ENCODE assay signal across 17 cellular contexts in the genomic region with DNA sequence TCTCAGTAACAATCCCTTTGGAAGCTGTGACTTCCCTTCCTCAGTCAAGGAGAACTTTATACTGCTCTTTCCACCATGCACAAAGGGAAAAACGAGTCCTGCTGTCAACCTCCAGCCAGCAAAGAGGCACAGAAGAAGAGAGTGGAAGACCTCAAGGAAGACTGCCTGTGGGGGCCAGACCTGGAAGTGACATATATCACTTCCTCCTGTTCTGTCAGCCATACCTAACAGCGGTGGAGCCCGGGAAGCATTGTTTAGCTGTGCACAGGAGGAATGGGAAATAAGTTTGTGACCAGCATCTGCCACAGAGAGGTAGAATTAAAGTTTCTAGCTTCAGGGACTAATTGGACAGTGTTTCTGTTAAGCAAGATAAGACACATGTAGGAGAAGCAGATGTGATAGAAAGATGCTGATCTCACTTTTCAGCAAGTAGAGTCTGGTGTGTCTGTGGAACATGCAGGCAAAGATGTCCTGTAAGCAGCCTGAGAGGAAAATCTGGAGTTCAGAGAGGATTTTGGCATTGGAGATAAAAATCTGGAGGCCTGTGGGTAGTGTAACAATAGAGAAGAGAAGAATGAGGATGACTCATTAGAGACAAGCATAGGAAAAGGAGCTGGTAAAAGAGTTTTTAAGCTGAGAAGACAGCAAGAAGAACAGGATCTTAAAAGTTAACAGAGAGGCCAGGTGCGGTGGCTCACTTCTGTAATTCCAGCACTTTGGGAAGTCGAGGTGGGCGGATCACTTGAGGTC.
DNase-seq lines count a peak whose midpoint lies in the region; ATAC-seq, FAIRE-seq and TF ChIP-seq lines count a peak whose summit lies in the region.
"Had no signal": no experiment of that assay in that cellular context is flagged by ENCODE, and none has a peak within 500 bp of the region (broad histone marks: within the 10 kb centered on the region; RNA-seq: fewer than 3 reads in every experiment).

No MANE protein-coding gene starts in this region.

- no peak for TF ChIP-seq EP300 in suprapubic skin (IDR thresholded peaks at IDR 0.05)

- no peak for TF ChIP-seq POLR2A in suprapubic skin (IDR thresholded peaks at IDR 0.05)

- peaks cover 23% of the 10 kb centered on the region for H3K4me1 ChIP-seq in HUES48 (ENCODE audit: control insufficient read depth, insufficient read depth, low read length)
- peaks cover 16% of the 10 kb centered on the region for H3K4me1 ChIP-seq in mammary epithelial cell (ENCODE audit: insufficient read depth, low read length)
- H3K4me1 ChIP-seq in keratinocyte (ENCODE audit: control insufficient read depth, extremely low read depth, insufficient read depth, low read length) = peaks cover 11% of the 10 kb centered on the region
- H3K4me1 ChIP-seq in suprapubic skin = no peaks in the 10 kb centered on the region

- no peaks in the 10 kb centered on the region for H3K9me1 ChIP-seq in keratinocyte (ENCODE audit: control insufficient read depth, extremely low read depth, insufficient read depth, low read length)

- no peak for TF ChIP-seq CTCF in mammary epithelial cell (conservative IDR thresholded peaks at IDR 0.05 in 1 of 2, IDR thresholded peaks at IDR 0.05 in 1 of 2; ENCODE audit: extremely low read depth in 1 of 2, insufficient read depth in 1 of 2, low read depth in 1 of 2, low read length in 2 of 2)
- TF ChIP-seq CTCF in keratinocyte (optimal IDR thresholded peaks at IDR 0.05 in 1 of 3, IDR thresholded peaks at IDR 0.05 in 1 of 3, conservative IDR thresholded peaks at IDR 0.05 in 1 of 3; ENCODE audit: extremely low read depth in 1 of 3, insufficient read depth in 2 of 3, low read length in 3 of 3) = no peak
- no peak for TF ChIP-seq CTCF in suprapubic skin (IDR thresholded peaks at IDR 0.05)

- H3K9me3 ChIP-seq in HUES48 (ENCODE audit: control insufficient read depth, insufficient read depth, low read length) (no peaks in the 10 kb centered on the region), mammary epithelial cell (replicated peaks; ENCODE audit: insufficient read depth, low read length) (no peaks in the 10 kb centered on the region), keratinocyte (ENCODE audit: control insufficient read depth, low read depth, low read length) (no peaks in the 10 kb centered on the region), suprapubic skin (no peaks in the 10 kb centered on the region)
- H3K9me3 ChIP-seq: sigmoid colon had no signal

- in situ Hi-C loops in mammary epithelial cell (cut with MboI; ENCODE audit: low sequenced_read_pairs in 2 of 2) = no loop called here

- no peaks in the 10 kb centered on the region for H3K36me3 Mint-ChIP-seq in activated CD8-positive, alpha-beta memory T cell treated with anti-CD3 and anti-CD28 coated beads, Interleukin-2, amount 10 ng/mL, durations not matched to agents 7 days and 5 days
- H3K36me3 Mint-ChIP-seq: CD14-positive monocyte; naive thymus-derived CD4-positive, alpha-beta T cell had no signal

- peak; percentile 80 for FAIRE-seq in keratinocyte (lab: Jason Lieb, UNC)

- CTCF ChIA-PET in mammary epithelial cell (lab: Charles Lee; ENCODE audit: low non-redundant PET) = no interaction called here
- CTCF ChIA-PET in activated CD8-positive, alpha-beta memory T cell treated with anti-CD3 and anti-CD28 coated beads, Interleukin-2, amount 10 ng/mL, durations not matched to agents 7 days and 5 days (lab: Charles Lee) = no interaction called here

- WGBS in mammary epithelial cell (ENCODE audit: low coverage, missing lambda C conversion rate) = 34% methylated on average over 6 of the region's 6 CpGs
- 51% methylated on average over 6 of the region's 6 CpGs for WGBS in suprapubic skin

- no peak overlapping the region for H3K4me2 ChIP-seq in mammary epithelial cell (ENCODE audit: insufficient read depth, low read depth, low read length)
- H3K4me2 ChIP-seq in keratinocyte (ENCODE audit: control insufficient read depth, extremely low read depth, insufficient read depth, low read depth, low read length) = no peak overlapping the region

- no peaks in the 10 kb centered on the region for H3K79me2 ChIP-seq in mammary epithelial cell (ENCODE audit: insufficient read depth, low read length)
- no peaks in the 10 kb centered on the region for H3K79me2 ChIP-seq in keratinocyte (ENCODE audit: control insufficient read depth, insufficient read depth, low read length)

- H3K27me3 Mint-ChIP-seq in activated CD8-positive, alpha-beta memory T cell treated with anti-CD3 and anti-CD28 coated beads, Interleukin-2, amount 10 ng/mL, durations not matched to agents 7 days and 5 days = peaks cover 9% of the 10 kb centered on the region

- H3K9me3 Mint-ChIP-seq in activated CD8-positive, alpha-beta memory T cell treated with anti-CD3 and anti-CD28 coated beads, Interleukin-2, amount 10 ng/mL, durations not matched to agents 7 days and 5 days (ENCODE audit: low read depth) = no peaks in the 10 kb centered on the region
- H3K9me3 Mint-ChIP-seq: CD14-positive monocyte; naive thymus-derived CD4-positive, alpha-beta T cell; stimulated activated naive CD8-positive, alpha-beta T cell treated with anti-CD3 and anti-CD28 coated beads, Interleukin-15, amount 100 ng/mL, for 72 hours had no signal

- H3K27ac ChIP-seq in HUES48 (ENCODE audit: low read depth, low read length) (peak overlapping the region; percentile 42), mammary epithelial cell (ENCODE audit: insufficient read depth, low read depth, low read length) (no peak overlapping the region), keratinocyte (ENCODE audit: control insufficient read depth, insufficient read depth, low read length) (no peak overlapping the region), suprapubic skin (no peak overlapping the region)
- H3K27ac ChIP-seq: sigmoid colon had no signal

- H3K27me3 ChIP-seq in HUES48 (ENCODE audit: control insufficient read depth, insufficient read depth, low read length) (no peaks in the 10 kb centered on the region), mammary epithelial cell (ENCODE audit: insufficient read depth, low read length) (peaks cover 3% of the 10 kb centered on the region), keratinocyte (ENCODE audit: control insufficient read depth, extremely low read depth, insufficient read depth, low read length) (peaks cover 2% of the 10 kb centered on the region), suprapubic skin (no peaks in the 10 kb centered on the region)
- H3K27me3 ChIP-seq: dorsolateral prefrontal cortex, sigmoid colon had no signal

- no peak for ATAC-seq in HG03565 (IDR thresholded peaks at IDR 0.05; ENCODE audit: unreplicated experiment)
- no peak for ATAC-seq in activated CD8-positive, alpha-beta memory T cell treated with anti-CD3 and anti-CD28 coated beads, Interleukin-2, amount 10 ng/mL, durations not matched to agents 7 days and 5 days
- ATAC-seq: left colon; naive thymus-derived CD4-positive, alpha-beta T cell; stimulated activated naive CD8-positive, alpha-beta T cell treated with anti-CD3 and anti-CD28 coated beads, Interleukin-15, amount 100 ng/mL, for 72 hours had no signal

- dilution Hi-C loops in mammary epithelial cell (cut with HindIII; ENCODE audit: low sequenced_read_pairs) = no loop called here
- dilution Hi-C loops in keratinocyte (cut with MboI; ENCODE audit: extremely low pct_ligation_motif_present, low sequenced_read_pairs) = no loop called here

- H3K9ac ChIP-seq in HUES48 (ENCODE audit: low read depth, low read length) = no peak overlapping the region
- no peak overlapping the region for H3K9ac ChIP-seq in mammary epithelial cell (ENCODE audit: insufficient read depth, low read length)
- no peak overlapping the region for H3K9ac ChIP-seq in keratinocyte (ENCODE audit: control insufficient read depth, extremely low read depth, insufficient read depth, low read length)

- intact Hi-C loops in mammary epithelial cell (cut with micrococcal nuclease) = no loop called here

- no peaks in the 10 kb centered on the region for H3K36me3 ChIP-seq in HUES48 (ENCODE audit: control insufficient read depth, insufficient read depth, low read length)
- H3K36me3 ChIP-seq in mammary epithelial cell (ENCODE audit: insufficient read depth, low read length) = no peaks in the 10 kb centered on the region
- H3K36me3 ChIP-seq in keratinocyte (ENCODE audit: control insufficient read depth in 2 of 2, extremely low read depth in 1 of 2, insufficient read depth in 2 of 2, low read length in 2 of 2) = no peaks in the 10 kb centered on the region
- no peaks in the 10 kb centered on the region for H3K36me3 ChIP-seq in suprapubic skin
- H3K36me3 ChIP-seq: sigmoid colon had no signal

- H3K27ac Mint-ChIP-seq in activated CD8-positive, alpha-beta memory T cell treated with anti-CD3 and anti-CD28 coated beads, Interleukin-2, amount 10 ng/mL, durations not matched to agents 7 days and 5 days = no peak overlapping the region
- H3K27ac Mint-ChIP-seq: CD14-positive monocyte; naive thymus-derived CD4-positive, alpha-beta T cell; stimulated activated naive CD8-positive, alpha-beta T cell treated with anti-CD3 and anti-CD28 coated beads, Interleukin-15, amount 100 ng/mL, for 72 hours had no signal

- H3K4me3 ChIP-seq in HUES48 (ENCODE audit: low read depth, low read length) = no peak overlapping the region
- no peak overlapping the region for H3K4me3 ChIP-seq in mammary epithelial cell (replicated peaks in 1 of 3; ENCODE audit: insufficient read depth in 1 of 3, low read depth in 2 of 3, low read length in 3 of 3)
- H3K4me3 ChIP-seq in keratinocyte (ENCODE audit: control insufficient read depth in 2 of 3, extremely low read depth in 1 of 3, insufficient read depth in 2 of 3, low read depth in 1 of 3, low read length in 3 of 3) = no peak overlapping the region
- no peak overlapping the region for H3K4me3 ChIP-seq in suprapubic skin
- H3K4me3 ChIP-seq: dorsolateral prefrontal cortex, sigmoid colon had no signal

- peaks cover under 1% of the 10 kb centered on the region for H3K4me1 Mint-ChIP-seq in activated CD8-positive, alpha-beta memory T cell treated with anti-CD3 and anti-CD28 coated beads, Interleukin-2, amount 10 ng/mL, durations not matched to agents 7 days and 5 days

- no TSS peak for BruUV-seq in mammary epithelial cell (replicated peaks; lab: Mats Ljungman, UMichigan)

- H4K20me1 ChIP-seq in mammary epithelial cell (ENCODE audit: insufficient read depth, low read length) (no peaks in the 10 kb centered on the region), keratinocyte (ENCODE audit: control insufficient read depth, extremely low read depth, insufficient read depth, low read length) (no peaks in the 10 kb centered on the region)

- H2AFZ ChIP-seq in mammary epithelial cell (ENCODE audit: low read depth, low read length) (no peak overlapping the region), keratinocyte (ENCODE audit: control insufficient read depth, low read length) (no peak overlapping the region)

- H3K4me3 Mint-ChIP-seq in activated CD8-positive, alpha-beta memory T cell treated with anti-CD3 and anti-CD28 coated beads, Interleukin-2, amount 10 ng/mL, durations not matched to agents 7 days and 5 days = no peak overlapping the region
- H3K4me3 Mint-ChIP-seq: CD14-positive monocyte; naive thymus-derived CD4-positive, alpha-beta T cell; stimulated activated naive CD8-positive, alpha-beta T cell treated with anti-CD3 and anti-CD28 coated beads, Interleukin-15, amount 100 ng/mL, for 72 hours had no signal

- peak; percentile 19 for DNase-seq in DMS53 (lab: John Stamatoyannopoulos, UW)
- peak; percentile 32 for DNase-seq in mammary epithelial cell
- DNase-seq in keratinocyte (ENCODE audit: low read depth, low spot score) = peak; percentile 5
- DNase-seq in suprapubic skin (ENCODE audit: low spot score in 2 of 2) = no peak
- DNase-seq in activated CD8-positive, alpha-beta memory T cell treated with anti-CD3 and anti-CD28 coated beads, Interleukin-2, amount 10 ng/mL, durations not matched to agents 7 days and 5 days = no peak
- no peak for DNase-seq in DMS153 treated with DMSO at 0.1 percent for 48 hours (lab: John Stamatoyannopoulos, UW; ENCODE audit: unreplicated experiment)
- DNase-seq: activated CD4-positive, CD25-positive, alpha-beta regulatory T cell; dorsolateral prefrontal cortex; head of caudate nucleus; Kasumi-1; left colon; naive thymus-derived CD4-positive, alpha-beta T cell; sigmoid colon; stimulated activated naive CD8-positive, alpha-beta T cell treated with anti-CD3 and anti-CD28 coated beads, Interleukin-15, amount 100 ng/mL, for 72 hours had no signal

Comparison
In these comparisons a context has a peak if more than half of its experiments do, and no peak if none do; other contexts are left out.
1. DNase-seq: peak in DMS53 (single experiment), mammary epithelial cell (single experiment) and keratinocyte (single experiment); none in suprapubic skin (0 of 2), activated CD8-positive, alpha-beta memory T cell treated with anti-CD3 and anti-CD28 coated beads, Interleukin-2, amount 10 ng/mL, durations not matched to agents 7 days and 5 days (single experiment) and DMS153 treated with DMSO at 0.1 percent for 48 hours (single experiment).